ENCODE assay signal across 15 cellular contexts in the genomic region with DNA sequence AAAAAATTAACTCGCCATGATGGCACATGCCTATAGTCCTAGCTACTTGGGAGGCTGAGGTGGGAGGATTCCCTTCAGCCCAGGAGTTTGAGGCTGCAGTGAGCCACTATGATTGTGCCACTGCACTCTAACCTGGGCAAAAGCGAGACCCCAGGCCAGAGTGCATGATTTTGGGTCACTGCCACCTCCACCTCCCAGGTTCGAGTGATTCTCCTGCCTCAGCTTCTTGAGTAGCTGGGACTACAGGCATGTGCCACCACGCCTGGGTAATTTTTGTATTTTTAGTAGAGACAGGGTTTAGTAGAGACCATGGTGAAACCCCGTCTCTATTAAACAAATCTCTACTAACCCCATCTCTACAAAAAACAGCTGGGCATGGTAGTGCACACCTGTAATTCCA. TPM values are rescaled to one million over a fixed set of nuclear protein-coding genes. Genes with fewer than 3 reads are reported as not detected.
DNase-seq lines count a peak whose midpoint lies in the region; ATAC-seq and TF ChIP-seq lines count a peak whose summit lies in the region.
"Not testable (repeated sequence)": the region's sequence is repeated elsewhere in the genome, so short reads cannot be mapped to it uniquely, and the experiment has no call there.
"Had no signal": no experiment of that assay in that cellular context is flagged by ENCODE, and none has a peak within 500 bp of the region (broad histone marks: within the 10 kb centered on the region; RNA-seq: fewer than 3 reads in every experiment).

No MANE protein-coding gene starts in this region.

- intact Hi-C loops in activated CD4-positive, alpha-beta T cell treated with anti-CD3 and anti-CD28 coated beads, Interleukin-2, amount 10 ng/mL, durations not matched to agents 24 days and 14 days (cut with micrococcal nuclease); Right ventricle myocardium superior (cut with DNase I); sigmoid colon (cut with DNase I); spleen (cut with DNase I; ENCODE audit: low total_unique reads); thyroid gland (cut with DNase I); upper lobe of right lung (cut with DNase I): not testable (repeated sequence)

- TF ChIP-seq POLR2A in sigmoid colon (IDR thresholded peaks at IDR 0.05); spleen (IDR thresholded peaks at IDR 0.05); thyroid gland (IDR thresholded peaks at IDR 0.05): not testable (repeated sequence)

- not testable (repeated sequence) for H3K27ac Mint-ChIP-seq in activated CD4-positive, alpha-beta T cell treated with anti-CD3 and anti-CD28 coated beads, Interleukin-2, amount 10 ng/mL, durations not matched to agents 24 days and 14 days

- not testable (repeated sequence) for H3K36me3 Mint-ChIP-seq in activated CD4-positive, alpha-beta T cell treated with anti-CD3 and anti-CD28 coated beads, Interleukin-2, amount 10 ng/mL, durations not matched to agents 24 days and 14 days (ENCODE audit: low read depth)

- not testable (repeated sequence) for H3K27ac ChIP-seq in sigmoid colon, spleen, thyroid gland, upper lobe of right lung

- WGBS in sigmoid colon, 2 donors: 84% methylated on average over 3 of the region's 5 CpGs
- WGBS in spleen, 5 donors: 78 to 97% (median 83%) methylated on average over 3 to 5 of the region's 5 CpGs
- 30 to 38% methylated on average over 3 to 5 of the region's 5 CpGs for WGBS in thyroid gland, 2 donors

- H3K4me3 ChIP-seq in sigmoid colon; spleen; thyroid gland (replicated peaks in 1 of 3); upper lobe of right lung: not testable (repeated sequence)

- H3K4me1 ChIP-seq in sigmoid colon (peaks cover 0 to 24% (median 7%) of the 10 kb centered on the region in 4 donors), spleen (peaks cover 5 to 32% (median 16%) of the 10 kb centered on the region in 6 donors), thyroid gland (peaks cover 13 to 24% of the 10 kb centered on the region in 2 donors)
- H3K4me1 ChIP-seq in upper lobe of right lung: not testable (repeated sequence)

- H3K4me1 Mint-ChIP-seq in activated CD4-positive, alpha-beta T cell treated with anti-CD3 and anti-CD28 coated beads, Interleukin-2, amount 10 ng/mL, durations not matched to agents 24 days and 14 days: not testable (repeated sequence)

- not testable (repeated sequence) for TF ChIP-seq EP300 in sigmoid colon (IDR thresholded peaks at IDR 0.05)

- H3K27me3 Mint-ChIP-seq in activated CD4-positive, alpha-beta T cell treated with anti-CD3 and anti-CD28 coated beads, Interleukin-2, amount 10 ng/mL, durations not matched to agents 24 days and 14 days: not testable (repeated sequence)

- ATAC-seq in Right ventricle myocardium superior (ENCODE audit: poor library complexity); upper lobe of right lung: not testable (repeated sequence)

- not testable (repeated sequence) for H3K27me3 ChIP-seq in sigmoid colon; spleen (replicated peaks in 1 of 7); thyroid gland; upper lobe of right lung

- peak; percentile 49 for DNase-seq in activated CD4-positive, alpha-beta T cell treated with anti-CD3 and anti-CD28 coated beads, Interleukin-2, amount 10 ng/mL, durations not matched to agents 24 days and 14 days
- peak; percentile 24 for DNase-seq in activated CD8-positive, alpha-beta memory T cell treated with anti-CD3 and anti-CD28 coated beads for 24 hours
- DNase-seq in Right ventricle myocardium superior (peak; percentile 6), mesenteric fat pad (ENCODE audit: low spot score) (peak; percentile 77), sigmoid colon (peak; percentile 14), spleen (peak; percentile 7), thyroid gland (peak; percentile 45 to 48), upper lobe of right lung (peak; percentile 7)

- TF ChIP-seq CTCF in sigmoid colon (IDR thresholded peaks at IDR 0.05); spleen (IDR thresholded peaks at IDR 0.05 in 8 of 11, conservative IDR thresholded peaks at IDR 0.05 in 3 of 11); thyroid gland (IDR thresholded peaks at IDR 0.05); upper lobe of right lung (IDR thresholded peaks at IDR 0.05): not testable (repeated sequence)

- H3K36me3 ChIP-seq in sigmoid colon, spleen, thyroid gland, upper lobe of right lung: not testable (repeated sequence)

- not testable (repeated sequence) for H3K9me3 Mint-ChIP-seq in activated CD4-positive, alpha-beta T cell treated with anti-CD3 and anti-CD28 coated beads, Interleukin-2, amount 10 ng/mL, durations not matched to agents 24 days and 14 days

- H3K4me3 Mint-ChIP-seq in activated CD4-positive, alpha-beta T cell treated with anti-CD3 and anti-CD28 coated beads, Interleukin-2, amount 10 ng/mL, durations not matched to agents 24 days and 14 days: not testable (repeated sequence)

- H3K9me3 ChIP-seq in sigmoid colon, spleen, thyroid gland, upper lobe of right lung: not testable (repeated sequence)

RNA-seq across cellular contexts. Expression of a gene that starts 18.5 kb away (rescaled TPM):
- total RNA-seq in activated CD4-positive, alpha-beta T cell treated with anti-CD3 and anti-CD28 coated beads, Interleukin-2, amount 10 ng/mL, durations not matched to agents 24 days and 14 days: 1.1 and 1.8 TPM in 2 replicates
- total RNA-seq in Right ventricle myocardium superior (not detected), mesenteric fat pad (4.1 TPM), sigmoid colon (1 to 10 TPM in 3 of 4 donors, not detected in 1; 1.1 to 9.1 (median 1.6) TPM), spleen (1 to 10 TPM in 4 of 7 donors, under 1 TPM in 1, not detected in 2; 0.57 to 8.6 (median 6.7) TPM), thyroid gland (10 to 100 TPM in 1 of 4 donors, 1 to 10 TPM in 2, not detected in 1; 2.0 to 13.6 (median 2.5) TPM), upper lobe of right lung (not detected)
- polyA plus RNA-seq in sigmoid colon (10 to 100 TPM in 1 of 3 donors, 1 to 10 TPM in 2; 1.8 to 27.1 (median 4.2) TPM), spleen (10 to 100 TPM in 1 of 3 donors, 1 to 10 TPM in 2; 9.2 to 33.7 (median 9.4) TPM)
- total RNA-seq: A172; CD8-positive, alpha-beta memory T cell; Daoy had no signal
- polyA plus RNA-seq: CD14-positive monocyte had no signal

RNA-seq across cellular contexts. Expression of a gene that starts 26.7 kb away (rescaled TPM):
- 0.21 and 0.42 TPM in 2 replicates for total RNA-seq in activated CD4-positive, alpha-beta T cell treated with anti-CD3 and anti-CD28 coated beads, Interleukin-2, amount 10 ng/mL, durations not matched to agents 24 days and 14 days
- total RNA-seq in Right ventricle myocardium superior (0.32 TPM), mesenteric fat pad (0.19 TPM), sigmoid colon (1 to 10 TPM in 1 of 4 donors, under 1 TPM in 1, not detected in 2; 0.49 to 1.7 TPM), spleen (1 to 10 TPM in 2 of 7 donors, under 1 TPM in 2, not detected in 3; 0.83 to 2.1 (median 1.5) TPM), thyroid gland (under 1 TPM in 1 of 4 donors, not detected in 3; 0.67 TPM), upper lobe of right lung (not detected)
- polyA plus RNA-seq in sigmoid colon (under 1 TPM in 1 of 3 donors, not detected in 2; 0.83 TPM), spleen (1 to 10 TPM in 2 of 3 donors, under 1 TPM in 1; 0.91 to 1.1 (median 1.1) TPM)
- total RNA-seq: Daoy had no signal
- polyA plus RNA-seq: BJ; CD14-positive monocyte; CD4-positive, alpha-beta memory T cell; CD4-positive, CD25-positive, alpha-beta regulatory T cell; CD8-positive, alpha-beta memory T cell had no signal

Comparison
In these comparisons a context has a peak if more than half of its experiments do, and no peak if none do; other contexts are left out.
1. DNase-seq: peak in every context shown above with its lines; median percentile 77 in mesenteric fat pad; 49 in activated CD4-positive, alpha-beta T cell treated with anti-CD3 and anti-CD28 coated beads, Interleukin-2, amount 10 ng/mL, durations not matched to agents 24 days and 14 days; 46 in thyroid gland; 24 in activated CD8-positive, alpha-beta memory T cell treated with anti-CD3 and anti-CD28 coated beads for 24 hours; 14 in sigmoid colon; 7 in spleen; 7 in upper lobe of right lung; 6 in Right ventricle myocardium superior.